Comparison of ENCODE assay signal across 8 cellular contexts in genomic region chr3:44104668-44105321, GRCh38.
DNase-seq lines count a peak whose midpoint lies in the region; ATAC-seq and TF ChIP-seq lines count a peak whose summit lies in the region.

No MANE protein-coding gene starts in this region.

- no peak overlapping the region for H3K4me3 Mint-ChIP-seq in nephron progenitor cell

- no peaks in the 10 kb centered on the region for H3K36me3 Mint-ChIP-seq in nephron progenitor cell (ENCODE audit: low read depth)

- TF ChIP-seq CTCF in omental fat pad (IDR thresholded peaks at IDR 0.05) (no peak), nephron progenitor cell (IDR thresholded peaks at IDR 0.05) (no peak)

- H3K27me3 Mint-ChIP-seq in nephron progenitor cell (ENCODE audit: low read depth, poor library complexity) = no peaks in the 10 kb centered on the region

- H3K9me3 Mint-ChIP-seq in nephron progenitor cell = no peaks in the 10 kb centered on the region

- peak; percentile 10 for DNase-seq in GM04503 (ENCODE audit: low read depth)
- DNase-seq in HT1080 (ENCODE audit: low read depth) = peak; percentile 93
- DNase-seq in activated T-helper 9 cell treated with anti-CD3 and anti-CD28 coated beads, Interleukin-2, amount 50 U/mL, for 16 hours (ENCODE audit: low read depth) = peak; percentile 10
- DNase-seq in omental fat pad (ENCODE audit: low spot score) = no peak
- DNase-seq in central memory CD4-positive, alpha-beta T cell = no peak
- no peak for DNase-seq in Ammon's horn (ENCODE audit: low spot score)
- DNase-seq in nephron progenitor cell = no peak

- H3K27ac Mint-ChIP-seq in nephron progenitor cell = no peak overlapping the region

- peaks cover 26% of the 10 kb centered on the region for H3K4me1 Mint-ChIP-seq in nephron progenitor cell

- ATAC-seq in GM21619 (IDR thresholded peaks at IDR 0.05; ENCODE audit: unreplicated experiment) (peak; percentile 94), omental fat pad (ENCODE audit: low FRiP score) (peak; percentile 86)

Comparison
In these comparisons a context has a peak if more than half of its experiments do, and no peak if none do; other contexts are left out.
1. DNase-seq: peak in GM04503 (single experiment), HT1080 (single experiment) and activated T-helper 9 cell treated with anti-CD3 and anti-CD28 coated beads, Interleukin-2, amount 50 U/mL, for 16 hours (single experiment); none in omental fat pad (single experiment), central memory CD4-positive, alpha-beta T cell (single experiment), Ammon's horn (single experiment) and nephron progenitor cell (single experiment).